Comparison of ENCODE assay signal across 20 cellular contexts in genomic region chr7:141300816-141301215, GRCh38.
"Had no signal": no experiment of that assay in that cellular context is flagged by ENCODE, and none has a peak within 500 bp of the region (broad histone marks: within the 10 kb centered on the region; RNA-seq: fewer than 3 reads in every experiment).

No MANE protein-coding gene starts in this region.

- DNase-seq: Karpas-422, KG1, MM.1S, NCI-H1092 treated with DMSO at 0.1 percent for 48 hours, NCI-H1436, NCI-H187, NCI-H2029, NCI-H2081 treated with DMSO at 0.1 percent for 48 hours, NCI-H2171, NCI-H226, NCI-H446, NCI-H510A, NCI-H524 treated with DMSO at 0.1 percent for 48 hours, NCI-H69, NCI-H774, RPMI8226, SHP77 treated with DMSO at 0.1 percent for 48 hours, SJCRH30 had no signal

- H3K27me3 ChIP-seq: SJCRH30 had no signal

- H3K27ac ChIP-seq: SJCRH30 had no signal

- H3K4me1 ChIP-seq: SJCRH30 had no signal

- FAIRE-seq: RCC 7860 had no signal

- H3K36me3 ChIP-seq: SJCRH30 had no signal

- H3K4me3 ChIP-seq: SJCRH30 had no signal

- ATAC-seq: SK-N-SH treated with all-trans-retinoic acid at 6 μM for 48 hours had no signal
